In the genomic region with DNA sequence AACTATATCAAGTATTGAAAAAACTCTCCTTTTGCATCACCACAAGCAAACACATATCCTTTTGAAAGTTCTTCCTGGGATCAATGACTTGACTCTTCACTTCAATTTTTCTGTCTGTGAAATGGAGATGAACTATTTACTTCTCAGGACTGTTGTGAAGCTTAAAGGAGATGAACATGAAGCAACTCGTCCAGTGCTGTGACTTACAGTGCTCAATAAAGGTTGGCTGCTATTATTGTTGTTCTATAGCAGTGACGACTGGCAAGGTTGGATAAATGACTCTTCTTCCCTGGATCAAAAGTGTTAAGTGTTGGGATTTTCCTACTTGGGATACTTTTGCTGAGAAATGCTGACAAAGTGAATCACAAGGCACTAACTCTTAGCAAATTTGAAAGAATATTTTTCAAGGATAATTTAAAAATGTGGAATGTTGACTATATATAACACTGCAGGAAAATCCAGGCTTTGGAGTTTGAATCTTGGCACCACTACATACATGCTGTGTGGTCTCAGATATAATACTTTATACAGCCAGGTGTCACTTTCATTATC, we compare ENCODE assay signal across 2 cellular contexts.
TF ChIP-seq lines count a peak whose summit lies in the region.

No MANE protein-coding gene starts in this region.

TF ChIP-seq in GM23338, 12 proteins besides CTCF, POLR2A, EP300 and RAD21 (continues in another document):
- no peak for TF ChIP-seq CREB1 (CRISPR knock-in tag; IDR thresholded peaks at IDR 0.05; ENCODE audit: low read depth)
- TF ChIP-seq, protein P1, sequence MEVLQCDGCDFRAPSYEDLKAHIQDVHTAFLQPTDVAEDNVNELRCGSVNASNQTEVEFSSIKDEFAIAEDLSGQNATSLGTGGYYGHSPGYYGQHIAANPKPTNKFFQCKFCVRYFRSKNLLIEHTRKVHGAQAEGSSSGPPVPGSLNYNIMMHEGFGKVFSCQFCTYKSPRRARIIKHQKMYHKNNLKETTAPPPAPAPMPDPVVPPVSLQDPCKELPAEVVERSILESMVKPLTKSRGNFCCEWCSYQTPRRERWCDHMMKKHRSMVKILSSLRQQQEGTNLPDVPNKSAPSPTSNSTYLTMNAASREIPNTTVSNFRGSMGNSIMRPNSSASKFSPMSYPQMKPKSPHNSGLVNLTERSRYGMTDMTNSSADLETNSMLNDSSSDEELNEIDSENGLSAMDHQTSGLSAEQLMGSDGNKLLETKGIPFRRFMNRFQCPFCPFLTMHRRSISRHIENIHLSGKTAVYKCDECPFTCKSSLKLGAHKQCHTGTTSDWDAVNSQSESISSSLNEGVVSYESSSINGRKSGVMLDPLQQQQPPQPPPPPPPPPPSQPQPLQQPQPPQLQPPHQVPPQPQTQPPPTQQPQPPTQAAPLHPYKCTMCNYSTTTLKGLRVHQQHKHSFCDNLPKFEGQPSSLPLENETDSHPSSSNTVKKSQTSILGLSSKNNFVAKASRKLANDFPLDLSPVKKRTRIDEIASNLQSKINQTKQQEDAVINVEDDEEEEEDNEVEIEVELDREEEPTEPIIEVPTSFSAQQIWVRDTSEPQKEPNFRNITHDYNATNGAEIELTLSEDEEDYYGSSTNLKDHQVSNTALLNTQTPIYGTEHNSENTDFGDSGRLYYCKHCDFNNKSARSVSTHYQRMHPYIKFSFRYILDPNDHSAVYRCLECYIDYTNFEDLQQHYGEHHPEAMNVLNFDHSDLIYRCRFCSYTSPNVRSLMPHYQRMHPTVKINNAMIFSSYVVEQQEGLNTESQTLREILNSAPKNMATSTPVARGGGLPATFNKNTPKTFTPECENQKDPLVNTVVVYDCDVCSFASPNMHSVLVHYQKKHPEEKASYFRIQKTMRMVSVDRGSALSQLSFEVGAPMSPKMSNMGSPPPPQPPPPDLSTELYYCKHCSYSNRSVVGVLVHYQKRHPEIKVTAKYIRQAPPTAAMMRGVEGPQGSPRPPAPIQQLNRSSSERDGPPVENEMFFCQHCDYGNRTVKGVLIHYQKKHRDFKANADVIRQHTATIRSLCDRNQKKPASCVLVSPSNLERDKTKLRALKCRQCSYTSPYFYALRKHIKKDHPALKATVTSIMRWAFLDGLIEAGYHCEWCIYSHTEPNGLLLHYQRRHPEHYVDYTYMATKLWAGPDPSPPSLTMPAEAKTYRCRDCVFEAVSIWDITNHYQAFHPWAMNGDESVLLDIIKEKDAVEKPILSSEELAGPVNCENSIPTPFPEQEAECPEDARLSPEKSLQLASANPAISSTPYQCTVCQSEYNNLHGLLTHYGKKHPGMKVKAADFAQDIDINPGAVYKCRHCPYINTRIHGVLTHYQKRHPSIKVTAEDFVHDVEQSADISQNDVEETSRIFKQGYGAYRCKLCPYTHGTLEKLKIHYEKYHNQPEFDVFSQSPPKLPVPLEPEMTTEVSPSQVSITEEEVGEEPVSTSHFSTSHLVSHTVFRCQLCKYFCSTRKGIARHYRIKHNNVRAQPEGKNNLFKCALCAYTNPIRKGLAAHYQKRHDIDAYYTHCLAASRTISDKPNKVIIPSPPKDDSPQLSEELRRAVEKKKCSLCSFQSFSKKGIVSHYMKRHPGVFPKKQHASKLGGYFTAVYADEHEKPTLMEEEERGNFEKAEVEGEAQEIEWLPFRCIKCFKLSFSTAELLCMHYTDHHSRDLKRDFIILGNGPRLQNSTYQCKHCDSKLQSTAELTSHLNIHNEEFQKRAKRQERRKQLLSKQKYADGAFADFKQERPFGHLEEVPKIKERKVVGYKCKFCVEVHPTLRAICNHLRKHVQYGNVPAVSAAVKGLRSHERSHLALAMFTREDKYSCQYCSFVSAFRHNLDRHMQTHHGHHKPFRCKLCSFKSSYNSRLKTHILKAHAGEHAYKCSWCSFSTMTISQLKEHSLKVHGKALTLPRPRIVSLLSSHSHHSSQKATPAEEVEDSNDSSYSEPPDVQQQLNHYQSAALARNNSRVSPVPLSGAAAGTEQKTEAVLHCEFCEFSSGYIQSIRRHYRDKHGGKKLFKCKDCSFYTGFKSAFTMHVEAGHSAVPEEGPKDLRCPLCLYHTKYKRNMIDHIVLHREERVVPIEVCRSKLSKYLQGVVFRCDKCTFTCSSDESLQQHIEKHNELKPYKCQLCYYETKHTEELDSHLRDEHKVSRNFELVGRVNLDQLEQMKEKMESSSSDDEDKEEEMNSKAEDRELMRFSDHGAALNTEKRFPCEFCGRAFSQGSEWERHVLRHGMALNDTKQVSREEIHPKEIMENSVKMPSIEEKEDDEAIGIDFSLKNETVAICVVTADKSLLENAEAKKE (CRISPR knock-in tag; IDR thresholded peaks at IDR 0.05), result no peak
- no peak for TF ChIP-seq POLR2AphosphoS5 (IDR thresholded peaks at IDR 0.05; ENCODE audit: low read depth)
- no peak for TF ChIP-seq ZNF331 (CRISPR knock-in tag; IDR thresholded peaks at IDR 0.05; ENCODE audit: low read depth)
- TF ChIP-seq, protein P2, sequence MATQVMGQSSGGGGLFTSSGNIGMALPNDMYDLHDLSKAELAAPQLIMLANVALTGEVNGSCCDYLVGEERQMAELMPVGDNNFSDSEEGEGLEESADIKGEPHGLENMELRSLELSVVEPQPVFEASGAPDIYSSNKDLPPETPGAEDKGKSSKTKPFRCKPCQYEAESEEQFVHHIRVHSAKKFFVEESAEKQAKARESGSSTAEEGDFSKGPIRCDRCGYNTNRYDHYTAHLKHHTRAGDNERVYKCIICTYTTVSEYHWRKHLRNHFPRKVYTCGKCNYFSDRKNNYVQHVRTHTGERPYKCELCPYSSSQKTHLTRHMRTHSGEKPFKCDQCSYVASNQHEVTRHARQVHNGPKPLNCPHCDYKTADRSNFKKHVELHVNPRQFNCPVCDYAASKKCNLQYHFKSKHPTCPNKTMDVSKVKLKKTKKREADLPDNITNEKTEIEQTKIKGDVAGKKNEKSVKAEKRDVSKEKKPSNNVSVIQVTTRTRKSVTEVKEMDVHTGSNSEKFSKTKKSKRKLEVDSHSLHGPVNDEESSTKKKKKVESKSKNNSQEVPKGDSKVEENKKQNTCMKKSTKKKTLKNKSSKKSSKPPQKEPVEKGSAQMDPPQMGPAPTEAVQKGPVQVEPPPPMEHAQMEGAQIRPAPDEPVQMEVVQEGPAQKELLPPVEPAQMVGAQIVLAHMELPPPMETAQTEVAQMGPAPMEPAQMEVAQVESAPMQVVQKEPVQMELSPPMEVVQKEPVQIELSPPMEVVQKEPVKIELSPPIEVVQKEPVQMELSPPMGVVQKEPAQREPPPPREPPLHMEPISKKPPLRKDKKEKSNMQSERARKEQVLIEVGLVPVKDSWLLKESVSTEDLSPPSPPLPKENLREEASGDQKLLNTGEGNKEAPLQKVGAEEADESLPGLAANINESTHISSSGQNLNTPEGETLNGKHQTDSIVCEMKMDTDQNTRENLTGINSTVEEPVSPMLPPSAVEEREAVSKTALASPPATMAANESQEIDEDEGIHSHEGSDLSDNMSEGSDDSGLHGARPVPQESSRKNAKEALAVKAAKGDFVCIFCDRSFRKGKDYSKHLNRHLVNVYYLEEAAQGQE (IDR thresholded peaks at IDR 0.05; ENCODE audit: unreplicated experiment), result no peak
- TF ChIP-seq STAT1 (IDR thresholded peaks at IDR 0.05; ENCODE audit: unreplicated experiment), result no peak
- TF ChIP-seq JUNB (IDR thresholded peaks at IDR 0.05; ENCODE audit: unreplicated experiment), result no peak
- no peak for TF ChIP-seq EZH2phosphoT487 (IDR thresholded peaks at IDR 0.05; ENCODE audit: unreplicated experiment)
- no peak for TF ChIP-seq ZNF114 (CRISPR knock-in tag; IDR thresholded peaks at IDR 0.05)

TF ChIP-seq in H1, 55 proteins besides CTCF, POLR2A, EP300 and RAD21:
- TF ChIP-seq KDM5A (IDR thresholded peaks at IDR 0.05; ENCODE audit: low read length) (no peak), TCF12 (IDR thresholded peaks at IDR 0.05; ENCODE audit: low read depth, low read length) (no peak), HDAC2 (IDR thresholded peaks at IDR 0.05; ENCODE audit: borderline replicate concordance in 1 of 2, low read depth in 2 of 2, low read length in 2 of 2) (no peak), CBX8 (IDR thresholded peaks at IDR 0.05; ENCODE audit: borderline replicate concordance, low read depth, low read length) (no peak), EZH2 (IDR thresholded peaks at IDR 0.05; ENCODE audit: low read depth, low read length, severe bottlenecking) (no peak), RNF2 (IDR thresholded peaks at IDR 0.05; ENCODE audit: borderline replicate concordance, low read depth, low read length, missing control alignments, poor library complexity, severe bottlenecking) (no peak)
